Comparison of ENCODE assay signal across 6 cellular contexts in the genomic region with DNA sequence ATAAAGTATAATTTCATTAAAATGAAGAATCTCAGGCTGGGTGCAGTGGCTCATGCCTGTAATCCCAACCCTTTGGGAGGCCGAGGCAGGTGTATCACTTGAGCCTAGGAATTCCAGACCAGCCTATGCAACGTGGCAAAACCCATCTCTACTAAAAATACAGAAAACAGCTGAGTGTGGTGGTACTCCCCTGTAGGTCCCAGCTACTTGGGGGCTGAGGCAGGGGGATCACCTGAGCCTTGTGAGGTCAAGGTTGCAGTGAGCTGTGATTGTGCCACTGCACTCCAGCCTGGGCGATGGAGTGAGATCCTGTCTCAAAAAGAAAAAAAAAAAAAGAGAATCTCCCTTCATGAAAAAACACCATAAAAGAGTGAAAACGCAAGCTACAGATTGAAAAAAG. TPM values are rescaled to one million over a fixed set of nuclear protein-coding genes. Genes with fewer than 3 reads are reported as not detected.
"Had no signal": no experiment of that assay in that cellular context is flagged by ENCODE, and none has a peak within 500 bp of the region (broad histone marks: within the 10 kb centered on the region; RNA-seq: fewer than 3 reads in every experiment).

No MANE protein-coding gene starts in this region.

RNA-seq across cellular contexts. Expression of gene RNU1-3, which starts 55.6 kb away (rescaled TPM):
- polyA plus RNA-seq: mammary epithelial cell; naive thymus-derived CD4-positive, alpha-beta T cell; neural cell; pancreas; psoas muscle; thymus had no signal
